In genomic region chr6:155340464-155341129, GRCh38 we compare ENCODE assay signal across 11 cellular contexts.
A peak's percentile ranks its signal among the peaks of the same experiment; 100 is the strongest.
DNase-seq lines count a peak whose midpoint lies in the region; ATAC-seq and TF ChIP-seq lines count a peak whose summit lies in the region.
"Had no signal": no experiment of that assay in that cellular context is flagged by ENCODE, and none has a peak within 500 bp of the region (broad histone marks: within the 10 kb centered on the region; RNA-seq: fewer than 3 reads in every experiment).

No MANE protein-coding gene starts in this region.

- 0 out of 2 replicates have a peak, but pooled peaks have one; percentile 6 for TF ChIP-seq CTCF in 22Rv1 (IDR thresholded peaks at IDR 0.05)
- peak; percentile 69 for TF ChIP-seq CTCF in astrocyte of the spinal cord (IDR thresholded peaks at IDR 0.05; ENCODE audit: low read depth, low read length)

- ATAC-seq in GM18870 (IDR thresholded peaks at IDR 0.05; ENCODE audit: unreplicated experiment) (peak; percentile 17), HG03097 (IDR thresholded peaks at IDR 0.05; ENCODE audit: low FRiP score, unreplicated experiment) (peak; percentile 43)

- in situ Hi-C loops in astrocyte of the spinal cord (cut with HindIII; ENCODE audit: low sequenced_read_pairs), result no loop called here

- no peak overlapping the region for H3K27ac ChIP-seq in 22Rv1
- H3K27ac ChIP-seq: thoracic aorta had no signal

- DNase-seq in astrocyte of the spinal cord (ENCODE audit: low read depth, low spot score) (peak; percentile 64), epidermal melanocyte (ENCODE audit: insufficient read length, low spot score) (no peak), Ammon's horn (ENCODE audit: low spot score) (no peak), NCI-H2029 (lab: John Stamatoyannopoulos, UW) (no peak), AML-193 (lab: John Stamatoyannopoulos, UW) (no peak)
- DNase-seq: aorta, GF-D8 had no signal

- no peak overlapping the region for H3K4me3 ChIP-seq in astrocyte of the spinal cord (ENCODE audit: low read depth, low read length)
- H3K4me3 ChIP-seq: thoracic aorta had no signal
